ENCODE assay signal across 8 cellular contexts in the genomic region with DNA sequence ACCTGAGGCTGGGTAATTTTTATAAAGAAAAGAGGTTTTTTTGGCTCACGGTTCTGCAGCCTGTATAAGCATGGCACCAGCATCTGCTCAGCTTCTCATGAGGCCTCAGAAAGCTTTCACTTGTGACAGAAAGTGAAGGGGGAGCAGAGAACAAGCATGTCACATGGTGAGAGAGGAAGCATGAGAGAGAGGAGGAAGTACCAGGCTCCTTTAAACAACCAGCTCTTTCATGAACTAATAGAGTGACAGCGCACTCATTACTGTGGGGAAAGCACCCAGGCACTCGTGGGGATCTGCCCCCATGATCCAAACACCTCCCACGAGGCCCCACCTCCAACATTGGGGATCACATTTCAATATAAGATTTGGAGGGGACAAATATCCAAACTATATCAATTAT.
DNase-seq lines count a peak whose midpoint lies in the region; FAIRE-seq lines count a peak whose summit lies in the region.

No MANE protein-coding gene starts in this region.

- H3K27ac ChIP-seq in neuronal stem cell (replicated peaks; ENCODE audit: low read length) = no peak overlapping the region

- no peak overlapping the region for H4K8ac ChIP-seq in neuronal stem cell (ENCODE audit: low read depth, low read length)

- H3K9ac ChIP-seq in neuronal stem cell (ENCODE audit: low read depth, low read length, poor library complexity) = no peak overlapping the region

- DNase-seq in Ammon's horn (ENCODE audit: low spot score) (peak; percentile 87), GM19239 (ENCODE audit: insufficient read length, low spot score) (no peak), KG1 (lab: John Stamatoyannopoulos, UW) (peak; percentile 15), neuronal stem cell (ENCODE audit: low spot score) (no peak), NCI-H748 treated with DMSO at 0.1 percent for 48 hours (lab: John Stamatoyannopoulos, UW) (no peak), NCI-H2029 (lab: John Stamatoyannopoulos, UW) (no peak)
- DNase-seq in central memory CD4-positive, alpha-beta T cell = peak; percentile 6
- peak; percentile 8 for DNase-seq in stimulated activated CD4-positive, alpha-beta T cell treated with anti-CD3 and anti-CD28 coated beads, Interleukin-4, amount 100 ng/mL, for 24 hours

- peaks cover 0 to 11% of the 10 kb centered on the region in 2 donors for H3K36me3 ChIP-seq in neuronal stem cell (replicated peaks in 1 of 2; ENCODE audit: control insufficient read depth in 2 of 2, insufficient read depth in 2 of 2, low read length in 2 of 2)

- H2BK12ac ChIP-seq in neuronal stem cell (ENCODE audit: low read length) = no peak overlapping the region

- H3K4me1 ChIP-seq in neuronal stem cell (ENCODE audit: control insufficient read depth in 2 of 2, insufficient read depth in 1 of 2, low read depth in 1 of 2, low read length in 2 of 2) = peaks cover 0 to 1% of the 10 kb centered on the region in 2 donors

- peak; percentile 99 for FAIRE-seq in GM19239 (lab: Jason Lieb, UNC)

- H3K4me2 ChIP-seq in neuronal stem cell (ENCODE audit: insufficient read depth, low read length, poor library complexity, severe bottlenecking) = no peak overlapping the region

- H2AFZ ChIP-seq in neuronal stem cell (ENCODE audit: low read length) = no peak overlapping the region

- H3K23ac ChIP-seq in neuronal stem cell (ENCODE audit: low read depth, low read length, poor library complexity) = no peak overlapping the region

- peaks cover 0 to 5% of the 10 kb centered on the region in 2 donors for H3K9me3 ChIP-seq in neuronal stem cell (replicated peaks in 1 of 2; ENCODE audit: control insufficient read depth in 2 of 2, insufficient read depth in 1 of 2, low read depth in 1 of 2, low read length in 2 of 2)

- no peak overlapping the region for H3K18ac ChIP-seq in neuronal stem cell (ENCODE audit: low read length)

- no CpG with 5 or more reads among the region's 4 CpGs for WGBS in neuronal stem cell (ENCODE audit: extremely low coverage in 2 of 2, insufficient read length in 2 of 2, insufficient replicate concordance in 1 of 2), 2 donors

- peaks cover 4% of the 10 kb centered on the region for H3K79me1 ChIP-seq in neuronal stem cell (ENCODE audit: low read depth, low read length)

- H4K91ac ChIP-seq in neuronal stem cell (ENCODE audit: low read depth, low read length, poor library complexity) = no peak overlapping the region

- H2BK15ac ChIP-seq in neuronal stem cell (ENCODE audit: low read length) = no peak overlapping the region

- no peak overlapping the region for H2BK120ac ChIP-seq in neuronal stem cell (ENCODE audit: low read depth, low read length)

- H3K14ac ChIP-seq in neuronal stem cell (ENCODE audit: low read length) = no peak overlapping the region

- H3K4ac ChIP-seq in neuronal stem cell (ENCODE audit: low read length) = no peak overlapping the region

- H2AK5ac ChIP-seq in neuronal stem cell (ENCODE audit: low read depth, low read length) = no peak overlapping the region

- H3K27me3 ChIP-seq in neuronal stem cell (ENCODE audit: control insufficient read depth in 3 of 3, insufficient read depth in 3 of 3, low read depth in 1 of 3, low read length in 3 of 3) = no peaks in the 10 kb centered on the region

- H3K4me3 ChIP-seq in neuronal stem cell (ENCODE audit: low read length in 2 of 2) = no peak overlapping the region

- no peak overlapping the region for H2BK5ac ChIP-seq in neuronal stem cell (ENCODE audit: low read length)

Comparison
In these comparisons a context has a peak if more than half of its experiments do, and no peak if none do; other contexts are left out.
1. DNase-seq: peak in Ammon's horn (single experiment), KG1 (single experiment), central memory CD4-positive, alpha-beta T cell (single experiment) and stimulated activated CD4-positive, alpha-beta T cell treated with anti-CD3 and anti-CD28 coated beads, Interleukin-4, amount 100 ng/mL, for 24 hours (single experiment); none in GM19239 (single experiment), neuronal stem cell (single experiment), NCI-H748 treated with DMSO at 0.1 percent for 48 hours (single experiment) and NCI-H2029 (single experiment).